ENCODE assay signal across 8 cellular contexts in the genomic region with DNA sequence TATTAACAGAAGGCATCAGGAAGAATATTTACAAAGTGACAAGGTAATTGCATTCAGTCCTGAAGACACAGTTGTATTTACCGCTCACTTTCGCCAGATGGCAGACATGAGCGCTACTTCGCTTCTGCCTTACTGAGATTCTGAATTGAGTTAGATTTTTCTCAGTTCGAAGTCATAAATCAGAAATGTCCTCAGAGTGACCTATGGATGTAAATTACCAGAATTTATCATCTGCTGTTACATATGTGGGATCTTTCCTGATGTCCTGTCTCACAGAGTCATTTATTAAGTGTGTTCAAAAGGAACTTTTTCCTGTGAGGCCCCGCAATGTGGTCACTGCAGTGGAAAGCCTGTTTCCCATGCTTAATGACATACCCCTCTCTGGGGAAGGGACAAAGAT.
A peak's percentile ranks its signal among the peaks of the same experiment; 100 is the strongest.
DNase-seq lines count a peak whose midpoint lies in the region; ATAC-seq, FAIRE-seq and TF ChIP-seq lines count a peak whose summit lies in the region.

No MANE protein-coding gene starts in this region.

- peak; percentile 91 for FAIRE-seq in islet of Langerhans (lab: Jason Lieb, UNC)

- no peak overlapping the region for H3K4me3 ChIP-seq in body of pancreas

- WGBS in body of pancreas, 2 donors: 15 to 20% methylated on average over 6 of the region's 6 CpGs

- no peak for TF ChIP-seq POLR2A in body of pancreas (IDR thresholded peaks at IDR 0.05)

- no peaks in the 10 kb centered on the region for H3K9me3 ChIP-seq in body of pancreas

- no peaks in the 10 kb centered on the region for H3K4me1 ChIP-seq in body of pancreas

- TF ChIP-seq CTCF in GM20000 (IDR thresholded peaks at IDR 0.05; ENCODE audit: extremely low read depth, missing control alignments) (peak; percentile 67), body of pancreas (IDR thresholded peaks at IDR 0.05) (peak; percentile 48 to 72 (median 60))

- intact Hi-C loops in body of pancreas (cut with DNase I): no loop called here

- H3K27me3 ChIP-seq in body of pancreas: no peaks in the 10 kb centered on the region

- no peaks in the 10 kb centered on the region for H3K36me3 ChIP-seq in body of pancreas (replicated peaks in 1 of 2; ENCODE audit: insufficient read depth in 1 of 2, low read depth in 2 of 2)

- H3K27ac ChIP-seq in body of pancreas: no peak overlapping the region

- ATAC-seq in HG03571 (IDR thresholded peaks at IDR 0.05; ENCODE audit: unreplicated experiment): peak; percentile 78
- peak; percentile 79 for ATAC-seq in body of pancreas

- DNase-seq in ELF-1 (ENCODE audit: low read depth, low spot score) (peak; percentile 23), GM20000 (ENCODE audit: low spot score) (peak; percentile 51), SKM-1 treated with dmso at 0.1 percent for 144 hours (lab: John Stamatoyannopoulos, UW; ENCODE audit: unreplicated experiment) (peak; percentile 38), body of pancreas (peak; percentile 49 to 64 (median 56)), GF-D8 (lab: John Stamatoyannopoulos, UW) (no peak)
- peak; percentile 16 for DNase-seq in stimulated activated CD4-positive, alpha-beta T cell treated with anti-CD3 and anti-CD28 coated beads, Interleukin-2, amount 100 ng/mL, for 4 hours (ENCODE audit: low read depth)
